In genomic region chrX:96372313-96373046, GRCh38 we compare ENCODE assay signal across 9 cellular contexts.
DNase-seq lines count a peak whose midpoint lies in the region; ATAC-seq and TF ChIP-seq lines count a peak whose summit lies in the region.
"Had no signal": no experiment of that assay in that cellular context is flagged by ENCODE, and none has a peak within 500 bp of the region (broad histone marks: within the 10 kb centered on the region; RNA-seq: fewer than 3 reads in every experiment).

No MANE protein-coding gene starts in this region.

- H3K18ac ChIP-seq in trophoblast cell (ENCODE audit: low read length) = no peak overlapping the region

- in situ Hi-C loops in Panc1 (cut with HindIII; ENCODE audit: low pct_unique_long_range_greater_than_20kb, low sequenced_read_pairs) = no loop called here

- H3K23ac ChIP-seq in trophoblast cell (ENCODE audit: low read length) = no peak overlapping the region

- H3K27ac ChIP-seq in Panc1 (ENCODE audit: low read length) (no peak overlapping the region), trophoblast cell (ENCODE audit: low read depth, low read length) (no peak overlapping the region)

- no peak overlapping the region for H2BK120ac ChIP-seq in trophoblast cell (ENCODE audit: insufficient read depth, low read length, poor library complexity)

- no peaks in the 10 kb centered on the region for H3K79me2 ChIP-seq in trophoblast cell (ENCODE audit: control insufficient read depth, insufficient read depth, low read length, poor library complexity)

- no peak overlapping the region for H3K9ac ChIP-seq in trophoblast cell (ENCODE audit: low read length)

- no peak overlapping the region for H3K27ac Mint-ChIP-seq in T-helper 2 cell treated with Interferon-gamma antibody and Interleukin-4, amounts not matched to agents 5 μg/mL and 100 μg/mL, for 36 hours
- H3K27ac Mint-ChIP-seq in T-helper 17 cell = no peak overlapping the region
- H3K27ac Mint-ChIP-seq: activated T-cell treated with anti-CD3 and anti-CD28 coated beads, Interleukin-2, amount 50 U/mL, for 72 hours had no signal

- peak; percentile 53; the same call in 1 of the 2 replicates for TF ChIP-seq CTCF in GM12875 (IDR thresholded peaks at IDR 0.05; ENCODE audit: borderline replicate concordance, insufficient read depth, low read depth, low read length)
- TF ChIP-seq CTCF in Panc1 (IDR thresholded peaks at IDR 0.05) = peak; percentile 75

- H3K4ac ChIP-seq in trophoblast cell (ENCODE audit: low read depth, low read length) = no peak overlapping the region

- POLR2A ChIA-PET in Panc1 (lab: Charles Lee) = no interaction called here

- no peaks in the 10 kb centered on the region for H3K4me1 Mint-ChIP-seq in T-helper 2 cell treated with Interferon-gamma antibody and Interleukin-4, amounts not matched to agents 5 μg/mL and 100 μg/mL, for 36 hours (ENCODE audit: low read depth)
- peaks cover 2% of the 10 kb centered on the region for H3K4me1 Mint-ChIP-seq in T-helper 17 cell

- no TSS peak for BruUV-seq in Panc1 (replicated peaks; lab: Mats Ljungman, UMichigan)

- H4K8ac ChIP-seq in trophoblast cell (ENCODE audit: low read depth, low read length) = no peak overlapping the region

- no peaks in the 10 kb centered on the region for H3K27me3 Mint-ChIP-seq in T-helper 2 cell treated with Interferon-gamma antibody and Interleukin-4, amounts not matched to agents 5 μg/mL and 100 μg/mL, for 36 hours (ENCODE audit: low read depth)
- H3K27me3 Mint-ChIP-seq in T-helper 17 cell = no peaks in the 10 kb centered on the region

- H4K12ac ChIP-seq in trophoblast cell (ENCODE audit: low read depth, low read length) = no peak overlapping the region

- H2BK12ac ChIP-seq in trophoblast cell (ENCODE audit: low read length) = no peak overlapping the region

- CTCF ChIA-PET in Panc1 (lab: Charles Lee) = interaction anchor here (0.7 kb wide), 1 partner anchor 1558 kb away, joined by 3 read pairs; no protein-coding TSS in a partner anchor

- no peak overlapping the region for H2AFZ ChIP-seq in trophoblast cell (ENCODE audit: insufficient read depth, low read length, poor library complexity)

- H2BK5ac ChIP-seq in trophoblast cell (ENCODE audit: low read depth, low read length, poor library complexity) = no peak overlapping the region

- no peak overlapping the region for H2AK5ac ChIP-seq in trophoblast cell (ENCODE audit: low read length)

- H3K36me3 Mint-ChIP-seq in T-helper 2 cell treated with Interferon-gamma antibody and Interleukin-4, amounts not matched to agents 5 μg/mL and 100 μg/mL, for 36 hours (ENCODE audit: low read depth) = no peaks in the 10 kb centered on the region
- H3K36me3 Mint-ChIP-seq in T-helper 17 cell (ENCODE audit: low read depth) = no peaks in the 10 kb centered on the region

- no peaks in the 10 kb centered on the region for H3K79me1 ChIP-seq in trophoblast cell (ENCODE audit: low read length)

- no peak overlapping the region for H3K4me3 Mint-ChIP-seq in T-helper 2 cell treated with Interferon-gamma antibody and Interleukin-4, amounts not matched to agents 5 μg/mL and 100 μg/mL, for 36 hours
- no peak overlapping the region for H3K4me3 Mint-ChIP-seq in T-helper 17 cell
- H3K4me3 Mint-ChIP-seq: activated T-cell treated with anti-CD3 and anti-CD28 coated beads, Interleukin-2, amount 50 U/mL, for 72 hours had no signal

- no CpG with 5 or more reads among the region's 7 CpGs for WGBS in trophoblast cell (ENCODE audit: extremely low coverage, insufficient coverage, insufficient read length)

- ATAC-seq in HG03565 (IDR thresholded peaks at IDR 0.05; ENCODE audit: unreplicated experiment) (peak; percentile 46), Panc1 (peak; percentile 69; the same call in 1 of the 2 replicates), T-helper 17 cell (no peak)
- ATAC-seq: activated T-cell treated with anti-CD3 and anti-CD28 coated beads, Interleukin-2, amount 50 U/mL, for 72 hours had no signal

- no peak overlapping the region for H3K4me3 ChIP-seq in GM12875 (ENCODE audit: low read depth, low read length)
- H3K4me3 ChIP-seq in Panc1 (ENCODE audit: low read depth in 2 of 2, low read length in 2 of 2) = no peak overlapping the region; a peak in 1 of 4 replicates
- no peak overlapping the region for H3K4me3 ChIP-seq in trophoblast cell (ENCODE audit: low read depth, low read length)

- H3K27me3 ChIP-seq in Panc1 (ENCODE audit: control insufficient read depth, insufficient read depth, low read length) (no peaks in the 10 kb centered on the region), trophoblast cell (ENCODE audit: insufficient read depth, low read length) (no peaks in the 10 kb centered on the region)

- intact Hi-C loops in Panc1 (cut with micrococcal nuclease; ENCODE audit: unreplicated experiment) = loop anchor here (10.0 kb wide), 2 partner anchors 312 to 382 kb away; partner anchors contain the start of gene DIAPH2

- H3K9me3 ChIP-seq in Panc1 (ENCODE audit: control insufficient read depth, insufficient read depth, low read depth, low read length) (no peaks in the 10 kb centered on the region), trophoblast cell (ENCODE audit: insufficient read depth, low read depth, low read length) (no peaks in the 10 kb centered on the region), T-helper 17 cell (ENCODE audit: control insufficient read depth, low read length, poor library complexity, severe bottlenecking) (no peaks in the 10 kb centered on the region)

- H3K36me3 ChIP-seq in Panc1 (ENCODE audit: control insufficient read depth, insufficient read depth, low read length) (no peaks in the 10 kb centered on the region), trophoblast cell (ENCODE audit: control insufficient read depth in 1 of 2, insufficient read depth in 2 of 2, low read length in 2 of 2) (no peaks in the 10 kb centered on the region)

- no peak overlapping the region for H3K14ac ChIP-seq in trophoblast cell (ENCODE audit: low read length)

- H3K9me3 Mint-ChIP-seq in T-helper 2 cell treated with Interferon-gamma antibody and Interleukin-4, amounts not matched to agents 5 μg/mL and 100 μg/mL, for 36 hours = no peaks in the 10 kb centered on the region
- H3K9me3 Mint-ChIP-seq: activated T-cell treated with anti-CD3 and anti-CD28 coated beads, Interleukin-2, amount 50 U/mL, for 72 hours had no signal

- no peak overlapping the region for H4K91ac ChIP-seq in trophoblast cell (ENCODE audit: low read depth, low read length)

- no peaks in the 10 kb centered on the region; the same call in 1 of the 2 replicates for H3K4me1 ChIP-seq in Panc1 (ENCODE audit: control insufficient read depth, insufficient read depth, low read length)
- H3K4me1 ChIP-seq in trophoblast cell (ENCODE audit: control insufficient read depth in 1 of 2, insufficient read depth in 2 of 2, low read length in 2 of 2) = no peaks in the 10 kb centered on the region

- no peak overlapping the region for H3K4me2 ChIP-seq in trophoblast cell (ENCODE audit: low read length)

- no peak for DNase-seq in Panc1 (ENCODE audit: low read depth, low spot score)
- peak; percentile 56 for DNase-seq in fibroblast of gingiva (ENCODE audit: low read depth)
- DNase-seq in trophoblast cell = peak; percentile 10 to 74
- no peak for DNase-seq in activated CD4-positive, CD25-positive, alpha-beta regulatory T cell (lab: John Stamatoyannopoulos, UW)
- no peak for DNase-seq in T-helper 2 cell treated with Interferon-gamma antibody and Interleukin-4, amounts not matched to agents 5 μg/mL and 100 μg/mL, for 36 hours (ENCODE audit: low spot score)
- DNase-seq in T-helper 17 cell = no peak

Comparison
In these comparisons a context has a peak if more than half of its experiments do, and no peak if none do; other contexts are left out.
1. DNase-seq: peak in fibroblast of gingiva (single experiment) and trophoblast cell (2 of 2); none in Panc1 (single experiment), activated CD4-positive, CD25-positive, alpha-beta regulatory T cell (0 of 4), T-helper 2 cell treated with Interferon-gamma antibody and Interleukin-4, amounts not matched to agents 5 μg/mL and 100 μg/mL, for 36 hours (single experiment) and T-helper 17 cell (0 of 3).